ENCODE assay signal across 23 cellular contexts in genomic region chr3:45322616-45323015, GRCh38.
A peak's percentile ranks its signal among the peaks of the same experiment; 100 is the strongest.
DNase-seq lines count a peak whose midpoint lies in the region; ATAC-seq and TF ChIP-seq lines count a peak whose summit lies in the region.
"Had no signal": no experiment of that assay in that cellular context is flagged by ENCODE, and none has a peak within 500 bp of the region (broad histone marks: within the 10 kb centered on the region; RNA-seq: fewer than 3 reads in every experiment).

No MANE protein-coding gene starts in this region.

- 78 to 85% methylated on average over 4 of the region's 4 CpGs for WGBS in aorta, 2 donors

- peaks cover 34% of the 10 kb centered on the region for H3K27me3 Mint-ChIP-seq in chondrocyte (ENCODE audit: low read depth)

- intact Hi-C loops in aorta (cut with DNase I): no loop called here

- H3K27ac ChIP-seq in BLaER1 (no peak overlapping the region), DND-41 (ENCODE audit: low read length) (0 out of 2 replicates have a peak overlapping the region, but pooled peaks have one; percentile 25), coronary artery (no peak overlapping the region), aorta (ENCODE audit: low read depth in 1 of 2, low read length in 2 of 2) (no peak overlapping the region)
- H3K27ac ChIP-seq: A549, C4-2B had no signal

- H2AFZ ChIP-seq in DND-41 (ENCODE audit: low read depth, low read length): no peak overlapping the region
- H2AFZ ChIP-seq: GM23338 had no signal

- H3K4me1 Mint-ChIP-seq in chondrocyte (ENCODE audit: low read depth): no peaks in the 10 kb centered on the region

- TF ChIP-seq CTCF in DND-41 (IDR thresholded peaks at IDR 0.05; ENCODE audit: borderline replicate concordance, extremely low read depth, low read length, poor library complexity, severe bottlenecking): no peak
- TF ChIP-seq CTCF in coronary artery (IDR thresholded peaks at IDR 0.05): no peak
- TF ChIP-seq CTCF in chondrocyte (IDR thresholded peaks at IDR 0.05): no peak

- H3K36me3 ChIP-seq in BLaER1: no peaks in the 10 kb centered on the region
- H3K36me3 ChIP-seq in DND-41 (ENCODE audit: insufficient read depth, low read length): no peaks in the 10 kb centered on the region
- no peaks in the 10 kb centered on the region for H3K36me3 ChIP-seq in aorta (ENCODE audit: control insufficient read depth in 1 of 2, insufficient read depth in 2 of 2, low read length in 1 of 2)
- H3K36me3 ChIP-seq: BE2C had no signal

- H3K4me1 ChIP-seq in BLaER1 (peaks cover 18% of the 10 kb centered on the region), DND-41 (ENCODE audit: insufficient read depth, low read length) (peaks cover 20% of the 10 kb centered on the region), aorta (ENCODE audit: control insufficient read depth in 1 of 2, insufficient read depth in 2 of 2, low read length in 2 of 2) (no peaks in the 10 kb centered on the region)
- H3K4me1 ChIP-seq: A549, BE2C, Caco-2 had no signal

- no peak overlapping the region for H3K4me3 Mint-ChIP-seq in chondrocyte (ENCODE audit: unreplicated experiment)
- H3K4me3 Mint-ChIP-seq: CD4-positive, CD25-positive, alpha-beta regulatory T cell; CD8-positive, alpha-beta T cell; GM23338; H9 had no signal

- ATAC-seq in DND-41 (ENCODE audit: insufficient read depth, low read depth) (no peak), aorta (ENCODE audit: low FRiP score) (no peak)
- ATAC-seq: A549, GM12878, HCT116 had no signal

- H3K79me2 ChIP-seq in DND-41 (ENCODE audit: insufficient read depth, low read length): no peaks in the 10 kb centered on the region

- H3K9me3 ChIP-seq in BLaER1 (no peaks in the 10 kb centered on the region), DND-41 (ENCODE audit: insufficient read depth, low read length, severe bottlenecking) (no peaks in the 10 kb centered on the region), aorta (ENCODE audit: control insufficient read depth, low read length) (no peaks in the 10 kb centered on the region)
- H3K9me3 ChIP-seq: A549, BE2C, Caco-2 had no signal

- no peak overlapping the region for H3K27ac Mint-ChIP-seq in chondrocyte (ENCODE audit: unreplicated experiment)
- H3K27ac Mint-ChIP-seq: CD4-positive, CD25-positive, alpha-beta regulatory T cell; CD8-positive, alpha-beta T cell; GM23338 had no signal

- H3K9ac ChIP-seq in BLaER1 (no peak overlapping the region), DND-41 (ENCODE audit: low read depth, low read length) (no peak overlapping the region)

- H3K36me3 Mint-ChIP-seq in chondrocyte (ENCODE audit: low read depth): no peaks in the 10 kb centered on the region
- H3K36me3 Mint-ChIP-seq: CD4-positive, CD25-positive, alpha-beta regulatory T cell; CD8-positive, alpha-beta T cell had no signal

- no peak for DNase-seq in DND-41
- DNase-seq in coronary artery (ENCODE audit: low spot score): peak; percentile 49
- DNase-seq in mesenteric fat pad (ENCODE audit: low spot score): peak; percentile 41
- DNase-seq in anterior cingulate cortex (lab: John Stamatoyannopoulos, UW): no peak
- no peak for DNase-seq in aorta
- DNase-seq in NCI-H748 treated with DMSO at 0.1 percent for 48 hours (lab: John Stamatoyannopoulos, UW): no peak
- no peak for DNase-seq in chondrocyte (ENCODE audit: low spot score)
- DNase-seq: 8988T, ACHN, AML-193, BE2C, Caco-2, EL, GDM1, H9 had no signal

- H3K4me3 ChIP-seq in BLaER1 (no peak overlapping the region), DND-41 (ENCODE audit: low read depth in 1 of 2, low read length in 2 of 2) (no peak overlapping the region), coronary artery (no peak overlapping the region), aorta (ENCODE audit: low read length in 2 of 2) (no peak overlapping the region)
- H3K4me3 ChIP-seq: A549, GM12878, GM23338 had no signal

- H3K27me3 ChIP-seq in BLaER1 (no peaks in the 10 kb centered on the region), DND-41 (ENCODE audit: insufficient read depth, low read length, poor library complexity) (no peaks in the 10 kb centered on the region), aorta (ENCODE audit: control insufficient read depth in 1 of 2, insufficient read depth in 2 of 2, low read length in 1 of 2) (no peaks in the 10 kb centered on the region)
- H3K27me3 ChIP-seq: BE2C had no signal

- H4K20me1 ChIP-seq in BLaER1 (no peaks in the 10 kb centered on the region), DND-41 (ENCODE audit: insufficient read depth, low read length) (peaks cover 3% of the 10 kb centered on the region; the same call in 1 of the 2 replicates)

- no peaks in the 10 kb centered on the region for H3K9me3 Mint-ChIP-seq in chondrocyte (ENCODE audit: low read depth)
- H3K9me3 Mint-ChIP-seq: CD8-positive, alpha-beta T cell; GM23338; H9 had no signal

- H3K4me2 ChIP-seq in BLaER1 (peak overlapping the region; percentile 58), DND-41 (ENCODE audit: insufficient read depth, low read length) (0 out of 2 replicates have a peak overlapping the region, but pooled peaks have one; percentile 1)
- H3K4me2 ChIP-seq: A549, GM23338 had no signal

Comparison
In these comparisons a context has a peak if more than half of its experiments do, and no peak if none do; other contexts are left out.
1. DNase-seq: peak in coronary artery (single experiment) and mesenteric fat pad (single experiment); none in DND-41 (single experiment), anterior cingulate cortex (0 of 58), aorta (0 of 2), NCI-H748 treated with DMSO at 0.1 percent for 48 hours (single experiment) and chondrocyte (single experiment).